In genomic region chrX:39873111-39873510, GRCh38 we compare ENCODE assay signal across 24 cellular contexts.
DNase-seq lines count a peak whose midpoint lies in the region; ATAC-seq and TF ChIP-seq lines count a peak whose summit lies in the region.
"Had no signal": no experiment of that assay in that cellular context is flagged by ENCODE, and none has a peak within 500 bp of the region (broad histone marks: within the 10 kb centered on the region; RNA-seq: fewer than 3 reads in every experiment).

No MANE protein-coding gene starts in this region.

- no peak overlapping the region for H3K4me3 Mint-ChIP-seq in T-helper 2 cell treated with Interferon-gamma antibody and Interleukin-4, amounts not matched to agents 5 μg/mL and 100 μg/mL, for 36 hours
- H3K4me3 Mint-ChIP-seq in activated T-cell treated with anti-CD3 and anti-CD28 coated beads, Interleukin-2, amount 50 U/mL, for 72 hours = peak overlapping the region; percentile 64 to 77
- H3K4me3 Mint-ChIP-seq in activated T-cell treated with anti-CD3 and anti-CD28 coated beads, Interleukin-2, amount 50 U/mL, for 4 hours = no peak overlapping the region
- H3K4me3 Mint-ChIP-seq in activated T-helper 1 cell treated with anti-CD3 and anti-CD28 coated beads, Interleukin-12 subunit alpha, Interleukin-12 subunit beta, Interleukin-2, Interleukin-4 antibody, amounts not matched to agents 30 ng/mL and 10 ng/mL and 1 ng/mL, durations not matched to agents 14 hours and 24 hours and 36 hours = peak overlapping the region; percentile 19
- H3K4me3 Mint-ChIP-seq in WTC11 = no peak overlapping the region
- H3K4me3 Mint-ChIP-seq: CD4-positive, alpha-beta T cell; GM23338 had no signal

- POLR2A ChIA-PET in WTC11 (lab: Charles Lee) = no interaction called here

- peaks cover 44% of the 10 kb centered on the region for H3K4me1 Mint-ChIP-seq in T-helper 2 cell treated with Interferon-gamma antibody and Interleukin-4, amounts not matched to agents 5 μg/mL and 100 μg/mL, for 36 hours (ENCODE audit: low read depth)
- peaks cover 72% of the 10 kb centered on the region for H3K4me1 Mint-ChIP-seq in activated T-cell treated with anti-CD3 and anti-CD28 coated beads, Interleukin-2, amount 50 U/mL, for 72 hours (ENCODE audit: low read depth)
- peaks cover 33% of the 10 kb centered on the region for H3K4me1 Mint-ChIP-seq in activated T-cell treated with anti-CD3 and anti-CD28 coated beads, Interleukin-2, amount 50 U/mL, for 4 hours (ENCODE audit: low read depth)
- peaks cover 56% of the 10 kb centered on the region for H3K4me1 Mint-ChIP-seq in activated T-helper 1 cell treated with anti-CD3 and anti-CD28 coated beads, Interleukin-12 subunit alpha, Interleukin-12 subunit beta, Interleukin-2, Interleukin-4 antibody, amounts not matched to agents 30 ng/mL and 10 ng/mL and 1 ng/mL, durations not matched to agents 14 hours and 24 hours and 36 hours (ENCODE audit: low read depth)
- H3K4me1 Mint-ChIP-seq in WTC11 = peaks cover 13% of the 10 kb centered on the region

- DNase-seq in T-helper 2 cell treated with Interferon-gamma antibody and Interleukin-4, amounts not matched to agents 5 μg/mL and 100 μg/mL, for 36 hours (ENCODE audit: low spot score) = no peak
- DNase-seq in T-helper 2 cell = no peak
- peak in 1 of 2 donors; percentile 31 for DNase-seq in activated T-cell treated with anti-CD3 and anti-CD28 coated beads, Interleukin-2, amount 50 U/mL, for 72 hours
- DNase-seq in activated T-cell treated with anti-CD3 and anti-CD28 coated beads, Interleukin-2, amount 50 U/mL, for 4 hours = no peak
- peak; percentile 19 for DNase-seq in EL
- no peak for DNase-seq in activated T-helper 1 cell treated with anti-CD3 and anti-CD28 coated beads, Interleukin-12 subunit alpha, Interleukin-12 subunit beta, Interleukin-2, Interleukin-4 antibody, amounts not matched to agents 30 ng/mL and 10 ng/mL and 1 ng/mL, durations not matched to agents 14 hours and 24 hours and 36 hours (ENCODE audit: low spot score)
- DNase-seq in WTC11 (ENCODE audit: low spot score) = no peak
- no peak for DNase-seq in HPDE6-E6E7 (ENCODE audit: extremely low spot score)
- DNase-seq: ACHN; CD4-positive, alpha-beta T cell; COR-L47; DMS79; HCEC 1CT; KG1; MV-4-11; NCI-H1105 treated with DMSO at 0.1 percent for 48 hours; NCI-H1694 treated with DMSO at 0.1 percent for 48 hours; NCI-H2081 treated with DMSO at 0.1 percent for 48 hours; NCI-H2171 treated with DMSO at 0.1 percent for 48 hours; NCI-H524 treated with DMSO at 0.1 percent for 48 hours; OCI-M1 had no signal

- peak in 1 of 2 donors; percentile 12 for ATAC-seq in activated T-cell treated with anti-CD3 and anti-CD28 coated beads, Interleukin-2, amount 50 U/mL, for 72 hours (replicated peaks in 1 of 2)
- ATAC-seq in activated T-cell treated with anti-CD3 and anti-CD28 coated beads, Interleukin-2, amount 50 U/mL, for 4 hours = no peak
- ATAC-seq in WTC11 = no peak
- ATAC-seq: GM12878, GM23338, Right ventricle myocardium inferior had no signal

- no peaks in the 10 kb centered on the region for H3K27me3 Mint-ChIP-seq in T-helper 2 cell treated with Interferon-gamma antibody and Interleukin-4, amounts not matched to agents 5 μg/mL and 100 μg/mL, for 36 hours (ENCODE audit: low read depth)
- peaks cover 20% of the 10 kb centered on the region for H3K27me3 Mint-ChIP-seq in activated T-cell treated with anti-CD3 and anti-CD28 coated beads, Interleukin-2, amount 50 U/mL, for 72 hours (ENCODE audit: low read depth)
- H3K27me3 Mint-ChIP-seq in activated T-cell treated with anti-CD3 and anti-CD28 coated beads, Interleukin-2, amount 50 U/mL, for 4 hours (ENCODE audit: low read depth) = no peaks in the 10 kb centered on the region
- no peaks in the 10 kb centered on the region for H3K27me3 Mint-ChIP-seq in activated T-helper 1 cell treated with anti-CD3 and anti-CD28 coated beads, Interleukin-12 subunit alpha, Interleukin-12 subunit beta, Interleukin-2, Interleukin-4 antibody, amounts not matched to agents 30 ng/mL and 10 ng/mL and 1 ng/mL, durations not matched to agents 14 hours and 24 hours and 36 hours (ENCODE audit: insufficient read depth)
- no peaks in the 10 kb centered on the region for H3K27me3 Mint-ChIP-seq in WTC11 (ENCODE audit: low read depth)
- H3K27me3 Mint-ChIP-seq: CD4-positive, alpha-beta T cell had no signal

- intact Hi-C loops in activated T-helper 1 cell treated with anti-CD3 and anti-CD28 coated beads, Interleukin-12 subunit alpha, Interleukin-12 subunit beta, Interleukin-2, Interleukin-4 antibody, amounts not matched to agents 30 ng/mL and 10 ng/mL and 1 ng/mL, durations not matched to agents 14 hours and 24 hours and 36 hours (cut with micrococcal nuclease) = loop anchor here (5.0 kb wide), 2 partner anchors 56 to 224 kb away; partner anchors contain the start of gene BCOR

- no peak for TF ChIP-seq CTCF in WTC11 (IDR thresholded peaks at IDR 0.05)

- H3K36me3 Mint-ChIP-seq in T-helper 2 cell treated with Interferon-gamma antibody and Interleukin-4, amounts not matched to agents 5 μg/mL and 100 μg/mL, for 36 hours (ENCODE audit: low read depth) = peaks cover 3% of the 10 kb centered on the region
- H3K36me3 Mint-ChIP-seq in activated T-cell treated with anti-CD3 and anti-CD28 coated beads, Interleukin-2, amount 50 U/mL, for 72 hours (ENCODE audit: insufficient read depth in 2 of 2) = peaks cover 1 to 8% of the 10 kb centered on the region in 2 donors
- H3K36me3 Mint-ChIP-seq in activated T-cell treated with anti-CD3 and anti-CD28 coated beads, Interleukin-2, amount 50 U/mL, for 4 hours (ENCODE audit: insufficient read depth) = no peaks in the 10 kb centered on the region
- peaks cover 9% of the 10 kb centered on the region for H3K36me3 Mint-ChIP-seq in activated T-helper 1 cell treated with anti-CD3 and anti-CD28 coated beads, Interleukin-12 subunit alpha, Interleukin-12 subunit beta, Interleukin-2, Interleukin-4 antibody, amounts not matched to agents 30 ng/mL and 10 ng/mL and 1 ng/mL, durations not matched to agents 14 hours and 24 hours and 36 hours (ENCODE audit: low read depth)
- no peaks in the 10 kb centered on the region for H3K36me3 Mint-ChIP-seq in WTC11

- no peaks in the 10 kb centered on the region for H3K9me3 Mint-ChIP-seq in T-helper 2 cell treated with Interferon-gamma antibody and Interleukin-4, amounts not matched to agents 5 μg/mL and 100 μg/mL, for 36 hours
- peaks cover 1 to 2% of the 10 kb centered on the region in 2 donors for H3K9me3 Mint-ChIP-seq in activated T-cell treated with anti-CD3 and anti-CD28 coated beads, Interleukin-2, amount 50 U/mL, for 72 hours
- H3K9me3 Mint-ChIP-seq in activated T-cell treated with anti-CD3 and anti-CD28 coated beads, Interleukin-2, amount 50 U/mL, for 4 hours = no peaks in the 10 kb centered on the region
- H3K9me3 Mint-ChIP-seq in activated T-helper 1 cell treated with anti-CD3 and anti-CD28 coated beads, Interleukin-12 subunit alpha, Interleukin-12 subunit beta, Interleukin-2, Interleukin-4 antibody, amounts not matched to agents 30 ng/mL and 10 ng/mL and 1 ng/mL, durations not matched to agents 14 hours and 24 hours and 36 hours = peaks cover 3% of the 10 kb centered on the region
- H3K9me3 Mint-ChIP-seq in WTC11 = no peaks in the 10 kb centered on the region
- H3K9me3 Mint-ChIP-seq: CD4-positive, alpha-beta T cell; GM23338 had no signal

- H3K27ac Mint-ChIP-seq in T-helper 2 cell treated with Interferon-gamma antibody and Interleukin-4, amounts not matched to agents 5 μg/mL and 100 μg/mL, for 36 hours = peak overlapping the region; percentile 58
- H3K27ac Mint-ChIP-seq in activated T-cell treated with anti-CD3 and anti-CD28 coated beads, Interleukin-2, amount 50 U/mL, for 72 hours = no peak overlapping the region
- H3K27ac Mint-ChIP-seq in activated T-helper 1 cell treated with anti-CD3 and anti-CD28 coated beads, Interleukin-12 subunit alpha, Interleukin-12 subunit beta, Interleukin-2, Interleukin-4 antibody, amounts not matched to agents 30 ng/mL and 10 ng/mL and 1 ng/mL, durations not matched to agents 14 hours and 24 hours and 36 hours = no peak overlapping the region
- no peak overlapping the region for H3K27ac Mint-ChIP-seq in WTC11
- H3K27ac Mint-ChIP-seq: CD4-positive, alpha-beta T cell; GM23338 had no signal

- CTCF ChIA-PET in WTC11 (lab: Charles Lee) = no interaction called here

TF ChIP-seq in WTC11, 78 proteins besides CTCF, POLR2A, EP300 and RAD21 (continues in another document):
- no peak for TF ChIP-seq EMX1 (CRISPR knock-in tag; IDR thresholded peaks at IDR 0.05)
- no peak for TF ChIP-seq CBFB (CRISPR knock-in tag; IDR thresholded peaks at IDR 0.05; ENCODE audit: low read depth)
- no peak for TF ChIP-seq NR1H2 (CRISPR knock-in tag; IDR thresholded peaks at IDR 0.05)
- no peak for TF ChIP-seq MXD4 (CRISPR knock-in tag; IDR thresholded peaks at IDR 0.05; ENCODE audit: borderline replicate concordance)
- no peak for TF ChIP-seq ZNF281 (CRISPR knock-in tag; IDR thresholded peaks at IDR 0.05)
- TF ChIP-seq ELF4 (CRISPR knock-in tag; IDR thresholded peaks at IDR 0.05; ENCODE audit: low read depth) = no peak
- no peak for TF ChIP-seq ZNF263 (CRISPR knock-in tag; IDR thresholded peaks at IDR 0.05; ENCODE audit: low read depth)
- TF ChIP-seq NR2C2 (CRISPR knock-in tag; IDR thresholded peaks at IDR 0.05) = no peak

Comparison
In these comparisons a context has a peak if more than half of its experiments do, and no peak if none do; other contexts are left out.
1. H3K4me3 Mint-ChIP-seq: peak in activated T-cell treated with anti-CD3 and anti-CD28 coated beads, Interleukin-2, amount 50 U/mL, for 72 hours (2 of 2) and activated T-helper 1 cell treated with anti-CD3 and anti-CD28 coated beads, Interleukin-12 subunit alpha, Interleukin-12 subunit beta, Interleukin-2, Interleukin-4 antibody, amounts not matched to agents 30 ng/mL and 10 ng/mL and 1 ng/mL, durations not matched to agents 14 hours and 24 hours and 36 hours (single experiment); none in T-helper 2 cell treated with Interferon-gamma antibody and Interleukin-4, amounts not matched to agents 5 μg/mL and 100 μg/mL, for 36 hours (single experiment), activated T-cell treated with anti-CD3 and anti-CD28 coated beads, Interleukin-2, amount 50 U/mL, for 4 hours (single experiment) and WTC11 (single experiment).